7 cellular contexts compared by ENCODE assay signal in genomic region chr20:45322952-45323383, GRCh38. TPM values are rescaled to one million over a fixed set of nuclear protein-coding genes. Genes with fewer than 3 reads are reported as not detected.
DNase-seq lines count a peak whose midpoint lies in the region; ATAC-seq and TF ChIP-seq lines count a peak whose summit lies in the region.

No MANE protein-coding gene starts in this region.

- H3K27ac ChIP-seq in mesenchymal stem cell (ENCODE audit: low read length, poor library complexity, severe bottlenecking), result no peak overlapping the region

- peaks cover 27% of the 10 kb centered on the region for H3K4me1 Mint-ChIP-seq in activated T-cell treated with anti-CD3 and anti-CD28 coated beads, Interleukin-2, amount 50 U/mL, for 24 hours (ENCODE audit: low read depth)

- H3K27me3 Mint-ChIP-seq in activated T-cell treated with anti-CD3 and anti-CD28 coated beads, Interleukin-2, amount 50 U/mL, for 24 hours, result no peaks in the 10 kb centered on the region

- no peak overlapping the region for H2BK5ac ChIP-seq in mesenchymal stem cell (ENCODE audit: low read depth, low read length, poor library complexity, severe bottlenecking)

- no peak overlapping the region for H3K27ac Mint-ChIP-seq in activated T-cell treated with anti-CD3 and anti-CD28 coated beads, Interleukin-2, amount 50 U/mL, for 24 hours

- no peak overlapping the region for H2AK5ac ChIP-seq in mesenchymal stem cell (ENCODE audit: low read length, severe bottlenecking)

- H3K36me3 ChIP-seq in mesenchymal stem cell (ENCODE audit: control insufficient read depth in 1 of 2, insufficient read depth in 2 of 2, low read depth in 1 of 2, low read length in 2 of 2), result peaks cover 32 to 36% of the 10 kb centered on the region in 2 experiments

- H3K4me3 Mint-ChIP-seq in activated T-cell treated with anti-CD3 and anti-CD28 coated beads, Interleukin-2, amount 50 U/mL, for 24 hours, result no peak overlapping the region

- no peak overlapping the region for H3K14ac ChIP-seq in mesenchymal stem cell (ENCODE audit: low read length in 2 of 2)

- no peak overlapping the region for H3K9ac ChIP-seq in mesenchymal stem cell (ENCODE audit: low read length)

- peaks cover 3 to 4% of the 10 kb centered on the region in 2 experiments for H3K27me3 ChIP-seq in mesenchymal stem cell (ENCODE audit: control insufficient read depth in 1 of 2, insufficient read depth in 1 of 2, low read length in 2 of 2)

- peaks cover 4% of the 10 kb centered on the region for H3K4me1 ChIP-seq in mesenchymal stem cell (ENCODE audit: control insufficient read depth, insufficient read depth, low read depth, low read length)

- 77% methylated on average over 7 of the region's 7 CpGs for WGBS in mesenchymal stem cell

- H4K8ac ChIP-seq in mesenchymal stem cell (ENCODE audit: low read length), result peak overlapping the region; percentile 57

- peak; percentile 46 for TF ChIP-seq CTCF in GM13977 (IDR thresholded peaks at IDR 0.05; ENCODE audit: extremely low read depth, insufficient read depth, missing control alignments)

- H3K4me3 ChIP-seq in mesenchymal stem cell (ENCODE audit: insufficient read depth in 1 of 2, low read depth in 1 of 2, low read length in 2 of 2), result no peak overlapping the region

- no peak overlapping the region for H4K91ac ChIP-seq in mesenchymal stem cell (ENCODE audit: low read length)

- no peak for ATAC-seq in GM18511 (IDR thresholded peaks at IDR 0.05; ENCODE audit: unreplicated experiment)
- ATAC-seq in GM18519 (IDR thresholded peaks at IDR 0.05; ENCODE audit: low FRiP score, unreplicated experiment), result no peak

- no peak overlapping the region for H3K4me2 ChIP-seq in mesenchymal stem cell (ENCODE audit: low read length, poor library complexity, severe bottlenecking)

- peak overlapping the region in 1 of 2 experiments; percentile 18 for H3K4ac ChIP-seq in mesenchymal stem cell (ENCODE audit: low read depth in 1 of 2, low read length in 2 of 2)

- peaks cover 26% of the 10 kb centered on the region for H3K36me3 Mint-ChIP-seq in activated T-cell treated with anti-CD3 and anti-CD28 coated beads, Interleukin-2, amount 50 U/mL, for 24 hours (ENCODE audit: low read depth)

- DNase-seq in GM13977 (ENCODE audit: low spot score) (no peak), NCI-H748 treated with DMSO at 0.1 percent for 48 hours (lab: John Stamatoyannopoulos, UW) (peak; percentile 7), cerebellum (ENCODE audit: low spot score) (peak; percentile 58), mesenchymal stem cell (peak; percentile 32)
- no peak for DNase-seq in activated T-cell treated with anti-CD3 and anti-CD28 coated beads, Interleukin-2, amount 50 U/mL, for 24 hours

- H3K79me1 ChIP-seq in mesenchymal stem cell (replicated peaks; ENCODE audit: low read length, poor library complexity, severe bottlenecking), result peaks cover 7% of the 10 kb centered on the region

- H3K9me3 ChIP-seq in mesenchymal stem cell (ENCODE audit: control insufficient read depth, low read length), result no peaks in the 10 kb centered on the region

- H2BK12ac ChIP-seq in mesenchymal stem cell (ENCODE audit: low read length in 2 of 2), result no peak overlapping the region

- in situ Hi-C loops in GM13977 (cut with MboI; ENCODE audit: low pct_unique_long_range_greater_than_20kb, low sequenced_read_pairs, unreplicated experiment), result no loop called here

- no peak overlapping the region for H3K23ac ChIP-seq in mesenchymal stem cell (ENCODE audit: low read length in 2 of 2)

- no peak overlapping the region for H2AFZ ChIP-seq in mesenchymal stem cell (ENCODE audit: low read depth, low read length)

- H3K18ac ChIP-seq in mesenchymal stem cell (ENCODE audit: low read depth in 1 of 2, low read length in 2 of 2), result no peak overlapping the region

- no peak overlapping the region for H2BK120ac ChIP-seq in mesenchymal stem cell (ENCODE audit: low read depth, low read length)

- H2BK15ac ChIP-seq in mesenchymal stem cell (ENCODE audit: low read depth, poor library complexity, severe bottlenecking), result no peak overlapping the region

- H3K9me3 Mint-ChIP-seq in activated T-cell treated with anti-CD3 and anti-CD28 coated beads, Interleukin-2, amount 50 U/mL, for 24 hours, result no peaks in the 10 kb centered on the region

RNA-seq across cellular contexts. Expression of gene MATN4, which starts 14.9 kb away (rescaled TPM):
- not detected for total RNA-seq in cerebellum
- polyA plus RNA-seq in mesenchymal stem cell (2013, experiment 1 of 2), result 0.03 TPM
- polyA plus RNA-seq in mesenchymal stem cell (2013, experiment 2 of 2), result 0.03 TPM

RNA-seq across cellular contexts. Expression of gene RBPJL, which starts 16.3 kb away (rescaled TPM):
- not detected for total RNA-seq in cerebellum
- polyA plus RNA-seq in mesenchymal stem cell (2013, experiment 1 of 2), result not detected
- not detected for polyA plus RNA-seq in mesenchymal stem cell (2013, experiment 2 of 2)

RNA-seq across cellular contexts. Expression of gene SDC4, which starts 25.3 kb away (rescaled TPM):
- 1.6 TPM for total RNA-seq in cerebellum
- polyA plus RNA-seq in mesenchymal stem cell (2013, experiment 1 of 2), result 42.8 TPM
- 43.8 TPM for polyA plus RNA-seq in mesenchymal stem cell (2013, experiment 2 of 2)

RNA-seq across cellular contexts. Expression of gene SYS1, which starts 40.0 kb away (rescaled TPM):
- 26.8 TPM for total RNA-seq in cerebellum
- polyA plus RNA-seq in mesenchymal stem cell (2013, experiment 1 of 2), result 18.6 TPM
- polyA plus RNA-seq in mesenchymal stem cell (2013, experiment 2 of 2), result 17.5 TPM

RNA-seq across cellular contexts. Expression of gene TP53TG5, which starts 55.2 kb away (rescaled TPM):
- not detected for total RNA-seq in cerebellum
- not detected for polyA plus RNA-seq in mesenchymal stem cell (2013, experiment 1 of 2)
- not detected for polyA plus RNA-seq in mesenchymal stem cell (2013, experiment 2 of 2)

Comparison
In these comparisons a context has a peak if more than half of its experiments do, and no peak if none do; other contexts are left out.
1. DNase-seq: peak in NCI-H748 treated with DMSO at 0.1 percent for 48 hours (single experiment), cerebellum (single experiment) and mesenchymal stem cell (single experiment); none in GM13977 (single experiment) and activated T-cell treated with anti-CD3 and anti-CD28 coated beads, Interleukin-2, amount 50 U/mL, for 24 hours (single experiment).